20 cellular contexts compared by ENCODE assay signal in the genomic region with DNA sequence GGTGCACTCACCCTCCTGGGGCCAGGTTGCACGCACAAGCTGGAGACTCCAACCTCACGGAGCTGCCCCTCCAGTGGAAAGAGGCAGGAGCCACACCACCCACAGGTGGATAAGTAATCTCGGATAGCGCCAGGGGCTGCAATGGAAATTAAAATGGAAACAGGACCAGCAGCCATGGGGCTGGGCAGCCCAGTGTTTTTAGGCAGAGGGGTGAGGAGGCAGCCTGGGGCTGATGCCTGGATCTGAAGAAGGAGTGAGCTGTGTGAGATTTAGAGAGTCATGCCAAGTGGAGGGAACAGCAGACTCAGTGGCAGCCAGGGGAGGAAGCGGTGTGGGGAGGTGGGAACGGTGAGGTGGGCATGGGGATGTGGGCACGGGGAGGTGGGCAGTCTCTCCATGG.
A peak's percentile ranks its signal among the peaks of the same experiment; 100 is the strongest.
DNase-seq lines count a peak whose midpoint lies in the region; ATAC-seq and TF ChIP-seq lines count a peak whose summit lies in the region.
"Had no signal": no experiment of that assay in that cellular context is flagged by ENCODE, and none has a peak within 500 bp of the region (broad histone marks: within the 10 kb centered on the region; RNA-seq: fewer than 3 reads in every experiment).

No MANE protein-coding gene starts in this region.

- no peak overlapping the region for H4K91ac ChIP-seq in neuronal stem cell (ENCODE audit: low read depth, low read length, poor library complexity)

- TF ChIP-seq CTCF in Panc1 (IDR thresholded peaks at IDR 0.05) (no peak), vagina (IDR thresholded peaks at IDR 0.05) (no peak)

- H3K79me1 ChIP-seq in neuronal stem cell (ENCODE audit: low read depth, low read length) = no peaks in the 10 kb centered on the region

- H2AK5ac ChIP-seq in neuronal stem cell (ENCODE audit: low read depth, low read length) = peak overlapping the region; percentile 50

- H2BK5ac ChIP-seq in neuronal stem cell (ENCODE audit: low read length) = no peak overlapping the region

- H4K8ac ChIP-seq in neuronal stem cell (ENCODE audit: low read depth, low read length) = no peak overlapping the region

- peak; percentile 36; the same call in 1 of the 2 replicates for ATAC-seq in Panc1
- ATAC-seq: GM12878 had no signal

- in situ Hi-C loops in Panc1 (cut with HindIII; ENCODE audit: low pct_unique_long_range_greater_than_20kb, low sequenced_read_pairs) = no loop called here

- H3K27me3 ChIP-seq in Panc1 (ENCODE audit: control insufficient read depth, insufficient read depth, low read length) (peaks cover 5% of the 10 kb centered on the region), neuronal stem cell (ENCODE audit: control insufficient read depth in 3 of 3, insufficient read depth in 3 of 3, low read depth in 1 of 3, low read length in 3 of 3) (no peaks in the 10 kb centered on the region), vagina (no peaks in the 10 kb centered on the region)
- H3K27me3 ChIP-seq: BLaER1 treated with 17β-estradiol and CSF1 and Interleukin-3, amounts not matched to agents 10 nM and 100 nM had no signal

- H3K9ac ChIP-seq in neuronal stem cell (ENCODE audit: low read depth, low read length, poor library complexity) = no peak overlapping the region
- H3K9ac ChIP-seq: BLaER1 treated with 17β-estradiol and CSF1 and Interleukin-3, amounts not matched to agents 10 nM and 100 nM had no signal

- no peaks in the 10 kb centered on the region for H3K4me1 ChIP-seq in Panc1 (ENCODE audit: control insufficient read depth, insufficient read depth, low read length)
- H3K4me1 ChIP-seq in neuronal stem cell (ENCODE audit: control insufficient read depth in 2 of 2, insufficient read depth in 1 of 2, low read depth in 1 of 2, low read length in 2 of 2) = no peaks in the 10 kb centered on the region
- H3K4me1 ChIP-seq in vagina = no peaks in the 10 kb centered on the region
- H3K4me1 ChIP-seq: A549; BLaER1 treated with 17β-estradiol and CSF1 and Interleukin-3, amounts not matched to agents 10 nM and 100 nM had no signal

- no peak overlapping the region for H3K14ac ChIP-seq in neuronal stem cell (ENCODE audit: low read length)

- no peak overlapping the region for H2BK12ac ChIP-seq in neuronal stem cell (ENCODE audit: low read length)

- no peak overlapping the region for H3K18ac ChIP-seq in neuronal stem cell (ENCODE audit: low read length)

- H2AFZ ChIP-seq in neuronal stem cell (ENCODE audit: low read length) = no peak overlapping the region

- H3K27ac ChIP-seq in Panc1 (ENCODE audit: low read length) (no peak overlapping the region), neuronal stem cell (replicated peaks; ENCODE audit: low read length) (no peak overlapping the region), vagina (no peak overlapping the region)
- H3K27ac ChIP-seq: 22Rv1; A549; BLaER1 treated with 17β-estradiol and CSF1 and Interleukin-3, amounts not matched to agents 10 nM and 100 nM; C4-2B had no signal

- H2BK120ac ChIP-seq in neuronal stem cell (ENCODE audit: low read depth, low read length) = no peak overlapping the region

- TF ChIP-seq POLR2A in vagina (IDR thresholded peaks at IDR 0.05) = no peak

- H3K9me3 ChIP-seq in Panc1 (ENCODE audit: control insufficient read depth, insufficient read depth, low read depth, low read length) (no peaks in the 10 kb centered on the region), neuronal stem cell (replicated peaks in 1 of 2; ENCODE audit: control insufficient read depth in 2 of 2, insufficient read depth in 1 of 2, low read depth in 1 of 2, low read length in 2 of 2) (peaks cover 0 to 16% of the 10 kb centered on the region in 2 donors), vagina (no peaks in the 10 kb centered on the region)
- H3K9me3 ChIP-seq: A549; BLaER1 treated with 17β-estradiol and CSF1 and Interleukin-3, amounts not matched to agents 10 nM and 100 nM had no signal

- POLR2A ChIA-PET in Panc1 (lab: Charles Lee) = no interaction called here

- H3K23ac ChIP-seq in neuronal stem cell (ENCODE audit: low read depth, low read length, poor library complexity) = no peak overlapping the region

- H3K4me2 ChIP-seq in neuronal stem cell (ENCODE audit: insufficient read depth, low read length, poor library complexity, severe bottlenecking) = no peak overlapping the region
- H3K4me2 ChIP-seq: A549; BLaER1 treated with 17β-estradiol and CSF1 and Interleukin-3, amounts not matched to agents 10 nM and 100 nM had no signal

- DNase-seq in Panc1 (ENCODE audit: low read depth, low spot score) (no peak), neuronal stem cell (ENCODE audit: low spot score) (no peak), vagina (ENCODE audit: extremely low spot score in 2 of 2) (peak; percentile 67 to 78), NCI-H82 (lab: John Stamatoyannopoulos, UW) (no peak), NCI-H2029 (lab: John Stamatoyannopoulos, UW) (no peak)
- DNase-seq: AML-193; CD4-positive, alpha-beta T cell; CD8-positive, alpha-beta memory T cell; COR-L47; DMS 273 treated with DMSO at 0.1 percent for 48 hours; DMS153; DMS79; DND-41; EL; GDM1 had no signal

- H3K4me3 ChIP-seq in Panc1 (ENCODE audit: low read depth in 2 of 2, low read length in 2 of 2) (no peak overlapping the region), neuronal stem cell (ENCODE audit: low read length in 2 of 2) (no peak overlapping the region), vagina (no peak overlapping the region)
- H3K4me3 ChIP-seq: A549; BLaER1 treated with 17β-estradiol and CSF1 and Interleukin-3, amounts not matched to agents 10 nM and 100 nM; GM12878 had no signal

- no peak overlapping the region for H2BK15ac ChIP-seq in neuronal stem cell (ENCODE audit: low read length)

- CTCF ChIA-PET in Panc1 (lab: Charles Lee) = no interaction called here

- BruUV-seq in Panc1 (replicated peaks; lab: Mats Ljungman, UMichigan) = no TSS peak

- H3K4ac ChIP-seq in neuronal stem cell (ENCODE audit: low read length) = no peak overlapping the region

- WGBS in neuronal stem cell (ENCODE audit: extremely low coverage in 2 of 2, insufficient read length in 2 of 2, insufficient replicate concordance in 1 of 2), 2 donors = no CpG with 5 or more reads among the region's 7 CpGs

- intact Hi-C loops in Panc1 (cut with micrococcal nuclease; ENCODE audit: unreplicated experiment) (no loop called here), vagina (cut with DNase I) (no loop called here)

- H3K36me3 ChIP-seq in Panc1 (ENCODE audit: control insufficient read depth, insufficient read depth, low read length) (no peaks in the 10 kb centered on the region), neuronal stem cell (replicated peaks in 1 of 2; ENCODE audit: control insufficient read depth in 2 of 2, insufficient read depth in 2 of 2, low read length in 2 of 2) (no peaks in the 10 kb centered on the region), vagina (no peaks in the 10 kb centered on the region)
- H3K36me3 ChIP-seq: BLaER1 treated with 17β-estradiol and CSF1 and Interleukin-3, amounts not matched to agents 10 nM and 100 nM had no signal

Comparison
In these comparisons a context has a peak if more than half of its experiments do, and no peak if none do; other contexts are left out.
1. DNase-seq: peak in vagina (2 of 2); none in Panc1 (single experiment), neuronal stem cell (single experiment), NCI-H82 (single experiment) and NCI-H2029 (single experiment).